ENCODE assay signal across 11 cellular contexts in the genomic region with DNA sequence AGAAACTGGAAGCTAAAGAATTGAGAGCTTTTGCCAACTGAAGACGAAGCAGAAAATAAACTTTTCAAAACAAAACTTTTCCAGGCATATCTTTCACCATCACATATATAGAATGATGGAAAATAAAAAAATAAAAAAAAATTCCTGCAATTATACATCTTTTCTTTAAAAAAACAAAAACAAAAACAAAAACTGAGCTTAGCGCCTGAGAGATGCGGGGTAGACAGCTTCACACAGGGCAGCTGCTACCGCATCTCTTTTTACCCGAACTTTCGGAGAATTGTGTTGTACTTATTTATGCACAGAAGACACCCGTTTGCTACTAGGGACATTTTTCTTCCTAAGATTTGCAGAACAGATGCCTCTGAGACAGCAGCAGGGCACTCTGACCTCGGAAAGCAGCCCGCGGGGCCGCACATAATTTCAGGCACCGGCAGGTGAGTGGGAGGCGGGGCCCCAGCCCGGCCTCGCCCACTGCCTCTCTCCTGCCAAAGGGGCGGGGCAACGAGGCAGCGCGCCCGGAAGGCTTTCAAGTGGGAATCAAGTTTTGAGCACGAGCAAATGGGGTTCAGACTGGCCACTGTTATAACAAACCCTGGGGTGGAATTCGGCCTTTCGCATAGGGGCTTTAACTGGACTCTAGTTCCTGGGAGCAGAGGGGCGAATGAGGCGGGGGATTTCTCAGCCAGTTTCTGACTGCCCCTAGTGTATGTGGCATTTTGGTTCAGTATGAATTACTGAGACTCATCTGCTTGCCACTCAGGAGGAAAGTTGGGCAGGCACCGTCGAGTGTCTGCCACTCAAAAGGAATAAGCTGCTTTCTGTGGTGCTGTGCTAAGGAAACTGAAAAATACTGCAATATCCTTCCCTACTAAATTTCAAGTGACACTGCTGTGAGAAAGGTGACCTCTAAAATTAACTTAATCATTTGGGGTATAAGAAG. TPM values are rescaled to one million over a fixed set of nuclear protein-coding genes. Genes with fewer than 3 reads are reported as not detected.
DNase-seq lines count a peak whose midpoint lies in the region; ATAC-seq and TF ChIP-seq lines count a peak whose summit lies in the region.
"Had no signal": no experiment of that assay in that cellular context is flagged by ENCODE, and none has a peak within 500 bp of the region (broad histone marks: within the 10 kb centered on the region; RNA-seq: fewer than 3 reads in every experiment).

No MANE protein-coding gene starts in this region.

- in situ Hi-C loops in gastrocnemius medialis (cut with MboI; ENCODE audit: low sequenced_read_pairs in 4 of 4), result loop anchor here in 1 of 4 donors (25.0 kb wide), 2 partner anchors 229 to 454 kb away; a partner anchor contains a TSS

- H3K4me1 ChIP-seq in A673 (ENCODE audit: insufficient read depth, low read length, poor library complexity, severe bottlenecking) (no peaks in the 10 kb centered on the region), left lung (no peaks in the 10 kb centered on the region), gastrocnemius medialis (no peaks in the 10 kb centered on the region)
- H3K4me1 ChIP-seq: prostate gland had no signal

- H3K36me3 ChIP-seq in A673 (ENCODE audit: insufficient read depth, low read length, poor library complexity, severe bottlenecking) (no peaks in the 10 kb centered on the region), left lung (no peaks in the 10 kb centered on the region), gastrocnemius medialis (no peaks in the 10 kb centered on the region)
- H3K36me3 ChIP-seq: prostate gland had no signal

- TF ChIP-seq POLR2A in gastrocnemius medialis (IDR thresholded peaks at IDR 0.05), result no peak

- H3K9me3 ChIP-seq in A673 (ENCODE audit: low read depth, low read length, poor library complexity, severe bottlenecking) (no peaks in the 10 kb centered on the region), left lung (no peaks in the 10 kb centered on the region), gastrocnemius medialis (no peaks in the 10 kb centered on the region)
- H3K9me3 ChIP-seq: prostate gland had no signal

- DNase-seq in A673 (ENCODE audit: low spot score) (peak; percentile 56), NCI-H146 (lab: John Stamatoyannopoulos, UW) (peak; percentile 63), dorsolateral prefrontal cortex (peak in 3 of 10 donors; percentile 25 to 58 (median 29)), left lung (peak; percentile 52 to 84), A172 (ENCODE audit: low spot score) (no peak), HuH-7.5 (ENCODE audit: low spot score) (no peak), gastrocnemius medialis (no peak), NOMO-1 treated with dmso at 0.1 percent for 144 hours (lab: John Stamatoyannopoulos, UW; ENCODE audit: unreplicated experiment) (no peak)
- DNase-seq: CD4-positive, CD25-positive, alpha-beta regulatory T cell; stimulated activated CD8-positive, alpha-beta memory T cell treated with anti-CD3 and anti-CD28 coated beads, Interleukin-4, amount 100 ng/mL, for 48 hours had no signal

- CTCF ChIA-PET in A673 (lab: Charles Lee), result interaction anchor here (1.3 kb wide), 1 partner anchor 147 kb away, joined by 4 read pairs; no protein-coding TSS in a partner anchor

- ATAC-seq in left lung (peak; percentile 96), gastrocnemius medialis (no peak)

- BruUV-seq in A673 (replicated peaks; lab: Mats Ljungman, UMichigan), result no TSS peak

- intact Hi-C loops in A673 (cut with micrococcal nuclease; ENCODE audit: unreplicated experiment), result no loop called here
- intact Hi-C loops in dorsolateral prefrontal cortex (cut with DNase I), result loop anchor here in 1 of 2 donors (5.0 kb wide), 1 partner anchor 76 kb away; no protein-coding TSS in a partner anchor
- intact Hi-C loops in left lung (cut with DNase I), result no loop called here
- intact Hi-C loops in gastrocnemius medialis (cut with DNase I; ENCODE audit: low total_unique reads), result no loop called here

- TF ChIP-seq CTCF in A673 (conservative IDR thresholded peaks at IDR 0.05; ENCODE audit: low read depth, low read length) (no peak), dorsolateral prefrontal cortex (IDR thresholded peaks at IDR 0.05 in 54 of 56, conservative IDR thresholded peaks at IDR 0.05 in 2 of 56; ENCODE audit: low read depth in 1 of 56, partially characterized antibody in 56 of 56) (peak in 1 of 56 donors; percentile 9), left lung (IDR thresholded peaks at IDR 0.05) (no peak), gastrocnemius medialis (IDR thresholded peaks at IDR 0.05 in 4 of 5, conservative IDR thresholded peaks at IDR 0.05 in 1 of 5) (no peak)

- no peaks in the 10 kb centered on the region for H3K27me3 ChIP-seq in A673 (replicated peaks; ENCODE audit: insufficient read depth, low read depth, low read length, poor library complexity)
- H3K27me3 ChIP-seq in dorsolateral prefrontal cortex, result no peaks in the 10 kb centered on the region
- H3K27me3 ChIP-seq in left lung, result no peaks in the 10 kb centered on the region
- H3K27me3 ChIP-seq in gastrocnemius medialis, result peaks cover 0 to 3% (median 0%) of the 10 kb centered on the region in 3 donors

- POLR2A ChIA-PET in A673 (lab: Charles Lee; ENCODE audit: low non-redundant PET), result no interaction called here

- H3K4me3 ChIP-seq in A673 (ENCODE audit: low read depth, low read length, poor library complexity, severe bottlenecking), result peak overlapping the region; percentile 35
- peak overlapping the region; percentile 4 to 67 (median 44) for H3K4me3 ChIP-seq in dorsolateral prefrontal cortex
- H3K4me3 ChIP-seq in left lung, result peak overlapping the region in 1 of 2 donors; percentile 3
- H3K4me3 ChIP-seq in gastrocnemius medialis, result no peak overlapping the region
- H3K4me3 ChIP-seq: prostate gland had no signal

- H3K27ac ChIP-seq in A673 (ENCODE audit: low read depth, low read length, poor library complexity, severe bottlenecking), result no peak overlapping the region
- peak overlapping the region in 2 of 59 donors; percentile 33 to 41 for H3K27ac ChIP-seq in dorsolateral prefrontal cortex
- H3K27ac ChIP-seq in left lung, result no peak overlapping the region
- H3K27ac ChIP-seq in gastrocnemius medialis, result no peak overlapping the region
- H3K27ac ChIP-seq: prostate gland had no signal

RNA-seq across cellular contexts. Expression of a gene that starts 18.5 kb away (rescaled TPM):
- total RNA-seq in A673 (2021), result 32.7 and 39.7 TPM in 2 replicates
- total RNA-seq in dorsolateral prefrontal cortex, result 10 to 100 TPM; 23.1 to 48.5 (median 32.7) TPM
- 10 to 100 TPM; 17.2 to 22.3 TPM for total RNA-seq in left lung
- 16.2 and 18.4 TPM in 2 replicates for total RNA-seq in A172 (2014; rRNA removed; shearing (Covaris generic))
- total RNA-seq in gastrocnemius medialis, result 10 to 100 TPM; 10.8 to 14.9 (median 12.6) TPM

Comparison
In these comparisons a context has a peak if more than half of its experiments do, and no peak if none do; other contexts are left out.
1. DNase-seq: peak in A673 (single experiment), NCI-H146 (single experiment) and left lung (2 of 2); none in A172 (single experiment), HuH-7.5 (single experiment), gastrocnemius medialis (0 of 2) and NOMO-1 treated with dmso at 0.1 percent for 144 hours (single experiment).
2. H3K4me3 ChIP-seq: peak in A673 (single experiment) and dorsolateral prefrontal cortex (59 of 59); none in gastrocnemius medialis (0 of 4).